Comparison of ENCODE assay signal across 29 cellular contexts in genomic region chr16:51175081-51175480, GRCh38. TPM values are rescaled to one million over a fixed set of nuclear protein-coding genes. Genes with fewer than 3 reads are reported as not detected.
"Had no signal": no experiment of that assay in that cellular context is flagged by ENCODE, and none has a peak within 500 bp of the region (broad histone marks: within the 10 kb centered on the region; RNA-seq: fewer than 3 reads in every experiment).

No MANE protein-coding gene starts in this region.

- H3K4me3 ChIP-seq: gastrocnemius medialis, hepatocyte, ovary, prostate gland, skin epidermis, thoracic aorta had no signal

- H3K9me3 ChIP-seq: gastrocnemius medialis, neutrophil, ovary, prostate gland, thoracic aorta had no signal

- H3K4me1 ChIP-seq: gastrocnemius medialis, prostate gland had no signal

- FAIRE-seq: urothelium cell line had no signal

- H3K36me3 ChIP-seq: gastrocnemius medialis, neutrophil, ovary, prostate gland, thoracic aorta had no signal

- DNase-seq: activated CD8-positive, alpha-beta memory T cell treated with anti-CD3 and anti-CD28 coated beads, Interleukin-2, amount 10 ng/mL, durations not matched to agents 7 days and 5 days; activated CD8-positive, alpha-beta T cell treated with anti-CD3 and anti-CD28 coated beads, Interleukin-2, amount 10 ng/mL, durations not matched to agents 7 days and 5 days; activated naive CD8-positive, alpha-beta T cell treated with anti-CD3 and anti-CD28 coated beads, Interleukin-2, amount 50 U/mL, for 24 hours; activated T-cell treated with anti-CD3 and anti-CD28 coated beads, Interleukin-2, amount 50 U/mL, for 48 hours; endodermal cell; gastrocnemius medialis; glutamatergic neuron; islet precursor cell; left colon; mammary epithelial cell; naive B cell; nephron progenitor cell; ovary; retina; stimulated activated CD4-positive, alpha-beta T cell treated with anti-CD3 and anti-CD28 coated beads, Interleukin-12 subunit alpha, Interleukin-12 subunit beta, amount 100 ng/mL, for 4 hours; stimulated activated CD4-positive, alpha-beta T cell treated with anti-CD3 and anti-CD28 coated beads, Interleukin-4, amount 100 ng/mL, for 24 hours; trophoblast cell had no signal

- H3K27me3 ChIP-seq: gastrocnemius medialis, hepatocyte, neutrophil, ovary had no signal

- H2AFZ ChIP-seq: hepatocyte had no signal

- H3K27ac ChIP-seq: gastrocnemius medialis, hepatocyte, neutrophil, ovary, prostate gland, skin epidermis, thoracic aorta had no signal

- H3K4me2 ChIP-seq: hepatocyte had no signal

- ATAC-seq: activated CD8-positive, alpha-beta memory T cell treated with anti-CD3 and anti-CD28 coated beads, Interleukin-2, amount 10 ng/mL, durations not matched to agents 7 days and 5 days; activated CD8-positive, alpha-beta T cell treated with anti-CD3 and anti-CD28 coated beads, Interleukin-2, amount 10 ng/mL, durations not matched to agents 7 days and 5 days; activated naive CD8-positive, alpha-beta T cell treated with anti-CD3 and anti-CD28 coated beads, Interleukin-2, amount 50 U/mL, for 24 hours; esophagus mucosa; gastrocnemius medialis; left colon; sciatic nerve; stimulated activated effector memory CD8-positive, alpha-beta T cell treated with anti-CD3 and anti-CD28 coated beads, Interleukin-12 subunit alpha, Interleukin-12 subunit beta, amount 100 ng/mL, for 72 hours; WTC11 had no signal

RNA-seq across cellular contexts. Expression of gene SALL1, which starts 24.0 kb away (rescaled TPM):
- total RNA-seq: activated CD8-positive, alpha-beta memory T cell treated with anti-CD3 and anti-CD28 coated beads, Interleukin-2, amount 10 ng/mL, durations not matched to agents 7 days and 5 days; activated CD8-positive, alpha-beta T cell treated with anti-CD3 and anti-CD28 coated beads, Interleukin-2, amount 10 ng/mL, durations not matched to agents 7 days and 5 days; activated T-helper 2 cell treated with anti-CD3 and anti-CD28 coated beads, Interferon-gamma antibody, Interleukin-2, Interleukin-4, amounts not matched to agents 10 μg/mL and 5 μg/mL and 100 μg/mL, durations not matched to agents 14 hours and 24 hours and 36 hours; bronchial epithelial cell; esophagus mucosa; thoracic aorta had no signal
